In the genomic region with DNA sequence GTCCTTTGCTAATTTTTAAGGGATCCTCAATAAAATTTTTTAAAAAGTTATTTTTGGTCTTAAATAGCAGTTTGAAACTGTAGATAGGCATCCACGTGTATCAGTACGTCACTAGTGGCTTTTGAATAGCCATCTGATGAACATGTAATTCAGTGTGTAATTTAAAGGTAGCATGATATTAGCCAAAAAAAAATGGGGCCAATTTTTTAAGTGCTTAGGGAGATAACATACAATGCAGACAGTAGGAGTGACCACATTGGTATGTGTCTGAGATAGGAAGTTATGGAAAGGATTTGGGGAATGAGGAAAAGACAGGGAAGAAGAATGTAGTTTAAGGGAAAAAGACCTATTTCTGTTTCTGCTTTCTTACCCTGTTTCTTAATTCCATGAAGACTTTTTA, we compare ENCODE assay signal across 12 cellular contexts. TPM values are rescaled to one million over a fixed set of nuclear protein-coding genes. Genes with fewer than 3 reads are reported as not detected.
DNase-seq lines count a peak whose midpoint lies in the region; ATAC-seq and TF ChIP-seq lines count a peak whose summit lies in the region.
"Had no signal": no experiment of that assay in that cellular context is flagged by ENCODE, and none has a peak within 500 bp of the region (broad histone marks: within the 10 kb centered on the region; RNA-seq: fewer than 3 reads in every experiment).

No MANE protein-coding gene starts in this region.

- no peak overlapping the region for H2AK5ac ChIP-seq in trophoblast cell (ENCODE audit: low read length)
- H2AK5ac ChIP-seq in neuronal stem cell (ENCODE audit: low read depth, low read length), result no peak overlapping the region

- H4K8ac ChIP-seq in trophoblast cell (ENCODE audit: low read depth, low read length), result no peak overlapping the region
- no peak overlapping the region for H4K8ac ChIP-seq in neuronal stem cell (ENCODE audit: low read depth, low read length)

- H4K12ac ChIP-seq in trophoblast cell (ENCODE audit: low read depth, low read length), result no peak overlapping the region

- DNase-seq in CD1c-positive myeloid dendritic cell (ENCODE audit: extremely low spot score) (peak; percentile 7), RWPE1 (ENCODE audit: low spot score) (no peak), epithelial cell of prostate (ENCODE audit: low read depth, low spot score) (no peak), trophoblast cell (peak; percentile 20 to 85), neuronal stem cell (ENCODE audit: low spot score) (no peak), NCI-H2227 treated with DMSO at 0.1 percent for 48 hours (lab: John Stamatoyannopoulos, UW) (no peak), putamen (ENCODE audit: low spot score) (no peak)
- no peak for DNase-seq in activated CD8-positive, alpha-beta T cell treated with anti-CD3 and anti-CD28 coated beads for 36 hours
- DNase-seq: activated CD8-positive, alpha-beta memory T cell treated with anti-CD3 and anti-CD28 coated beads, Interleukin-2, amount 10 ng/mL, durations not matched to agents 7 days and 5 days; kidney; NCI-H774 had no signal

- no peak overlapping the region for H2BK15ac ChIP-seq in neuronal stem cell (ENCODE audit: low read length)

- no peaks in the 10 kb centered on the region for H3K27me3 Mint-ChIP-seq in activated CD8-positive, alpha-beta T cell treated with anti-CD3 and anti-CD28 coated beads for 36 hours
- H3K27me3 Mint-ChIP-seq: activated CD8-positive, alpha-beta memory T cell treated with anti-CD3 and anti-CD28 coated beads, Interleukin-2, amount 10 ng/mL, durations not matched to agents 7 days and 5 days; stimulated activated naive CD8-positive, alpha-beta T cell treated with anti-CD3 and anti-CD28 coated beads, Interleukin-15, Interleukin-2, amounts not matched to agents 100 ng/mL and 50 ng/mL, for 24 hours had no signal

- no peak overlapping the region for H3K18ac ChIP-seq in trophoblast cell (ENCODE audit: low read length)
- H3K18ac ChIP-seq in neuronal stem cell (ENCODE audit: low read length), result no peak overlapping the region

- H3K27ac ChIP-seq in RWPE1 (peak overlapping the region; percentile 100), epithelial cell of prostate (peak overlapping the region; percentile 95), trophoblast cell (ENCODE audit: low read depth, low read length) (peak overlapping the region; percentile 60), neuronal stem cell (replicated peaks; ENCODE audit: low read length) (no peak overlapping the region)

- H2BK120ac ChIP-seq in trophoblast cell (ENCODE audit: insufficient read depth, low read length, poor library complexity) (no peak overlapping the region), neuronal stem cell (ENCODE audit: low read depth, low read length) (no peak overlapping the region)

- H3K27me3 ChIP-seq in trophoblast cell (ENCODE audit: insufficient read depth, low read length) (no peaks in the 10 kb centered on the region), neuronal stem cell (ENCODE audit: control insufficient read depth in 3 of 3, insufficient read depth in 3 of 3, low read depth in 1 of 3, low read length in 3 of 3) (no peaks in the 10 kb centered on the region)

- no peaks in the 10 kb centered on the region for H3K9me3 Mint-ChIP-seq in activated CD8-positive, alpha-beta T cell treated with anti-CD3 and anti-CD28 coated beads for 36 hours
- H3K9me3 Mint-ChIP-seq: stimulated activated naive CD8-positive, alpha-beta T cell treated with anti-CD3 and anti-CD28 coated beads, Interleukin-15, Interleukin-2, amounts not matched to agents 100 ng/mL and 50 ng/mL, for 24 hours had no signal

- H3K36me3 ChIP-seq in trophoblast cell (ENCODE audit: control insufficient read depth in 1 of 2, insufficient read depth in 2 of 2, low read length in 2 of 2), result peaks cover 2 to 7% of the 10 kb centered on the region in 2 experiments
- H3K36me3 ChIP-seq in neuronal stem cell (replicated peaks in 1 of 2; ENCODE audit: control insufficient read depth in 2 of 2, insufficient read depth in 2 of 2, low read length in 2 of 2), result peaks cover 0 to 46% of the 10 kb centered on the region in 2 donors

- H3K79me1 ChIP-seq in trophoblast cell (ENCODE audit: low read length) (peaks cover 15% of the 10 kb centered on the region), neuronal stem cell (ENCODE audit: low read depth, low read length) (no peaks in the 10 kb centered on the region)

- intact Hi-C loops in activated CD8-positive, alpha-beta T cell treated with anti-CD3 and anti-CD28 coated beads for 36 hours (cut with micrococcal nuclease), result no loop called here

- CTCF ChIA-PET in RWPE1 (lab: Yijun Ruan, JAX), result interaction anchor here (0.6 kb wide), 1 partner anchor 251 kb away, joined by 3 read pairs; no protein-coding TSS in a partner anchor
- CTCF ChIA-PET in activated CD8-positive, alpha-beta T cell treated with anti-CD3 and anti-CD28 coated beads for 36 hours (lab: Charles Lee), result no interaction called here

- peaks cover 12% of the 10 kb centered on the region for H3K4me1 Mint-ChIP-seq in activated CD8-positive, alpha-beta T cell treated with anti-CD3 and anti-CD28 coated beads for 36 hours (ENCODE audit: low read depth)

- H2BK12ac ChIP-seq in trophoblast cell (ENCODE audit: low read length) (no peak overlapping the region), neuronal stem cell (ENCODE audit: low read length) (no peak overlapping the region)

- H3K9ac ChIP-seq in trophoblast cell (ENCODE audit: low read length), result no peak overlapping the region
- H3K9ac ChIP-seq in neuronal stem cell (ENCODE audit: low read depth, low read length, poor library complexity), result no peak overlapping the region

- H3K79me2 ChIP-seq in trophoblast cell (ENCODE audit: control insufficient read depth, insufficient read depth, low read length, poor library complexity), result peaks cover 11% of the 10 kb centered on the region

- H3K4me3 Mint-ChIP-seq in activated CD8-positive, alpha-beta T cell treated with anti-CD3 and anti-CD28 coated beads for 36 hours, result no peak overlapping the region

- H3K4me3 ChIP-seq in trophoblast cell (ENCODE audit: low read depth, low read length) (no peak overlapping the region), neuronal stem cell (ENCODE audit: low read length in 2 of 2) (no peak overlapping the region)

- no peak overlapping the region for H3K27ac Mint-ChIP-seq in activated CD8-positive, alpha-beta T cell treated with anti-CD3 and anti-CD28 coated beads for 36 hours

- H3K14ac ChIP-seq in trophoblast cell (ENCODE audit: low read length) (no peak overlapping the region), neuronal stem cell (ENCODE audit: low read length) (no peak overlapping the region)

- POLR2A ChIA-PET in RWPE1 (lab: Yijun Ruan, JAX; ENCODE audit: low non-redundant PET), result no interaction called here
- POLR2A ChIA-PET in activated CD8-positive, alpha-beta T cell treated with anti-CD3 and anti-CD28 coated beads for 36 hours (lab: Charles Lee), result no interaction called here

- H3K4me2 ChIP-seq in trophoblast cell (ENCODE audit: low read length), result no peak overlapping the region
- H3K4me2 ChIP-seq in neuronal stem cell (ENCODE audit: insufficient read depth, low read length, poor library complexity, severe bottlenecking), result no peak overlapping the region

- no peak overlapping the region for H3K23ac ChIP-seq in trophoblast cell (ENCODE audit: low read length)
- H3K23ac ChIP-seq in neuronal stem cell (ENCODE audit: low read depth, low read length, poor library complexity), result no peak overlapping the region

- peak overlapping the region; percentile 27 for H2BK5ac ChIP-seq in trophoblast cell (ENCODE audit: low read depth, low read length, poor library complexity)
- no peak overlapping the region for H2BK5ac ChIP-seq in neuronal stem cell (ENCODE audit: low read length)

- ATAC-seq in activated CD8-positive, alpha-beta T cell treated with anti-CD3 and anti-CD28 coated beads for 36 hours, result no peak
- ATAC-seq: activated CD8-positive, alpha-beta memory T cell treated with anti-CD3 and anti-CD28 coated beads, Interleukin-2, amount 10 ng/mL, durations not matched to agents 7 days and 5 days had no signal

- H3K4ac ChIP-seq in trophoblast cell (ENCODE audit: low read depth, low read length), result no peak overlapping the region
- H3K4ac ChIP-seq in neuronal stem cell (ENCODE audit: low read length), result no peak overlapping the region

- H2AFZ ChIP-seq in trophoblast cell (ENCODE audit: insufficient read depth, low read length, poor library complexity) (no peak overlapping the region), neuronal stem cell (ENCODE audit: low read length) (no peak overlapping the region)

- WGBS in trophoblast cell (ENCODE audit: extremely low coverage, insufficient coverage, insufficient read length), result no CpG with 5 or more reads among the region's 2 CpGs
- no CpG with 5 or more reads among the region's 2 CpGs for WGBS in neuronal stem cell (ENCODE audit: extremely low coverage in 2 of 2, insufficient read length in 2 of 2, insufficient replicate concordance in 1 of 2), 2 donors

- H3K9me3 ChIP-seq in trophoblast cell (ENCODE audit: insufficient read depth, low read depth, low read length), result no peaks in the 10 kb centered on the region
- no peaks in the 10 kb centered on the region for H3K9me3 ChIP-seq in neuronal stem cell (replicated peaks in 1 of 2; ENCODE audit: control insufficient read depth in 2 of 2, insufficient read depth in 1 of 2, low read depth in 1 of 2, low read length in 2 of 2)

- TF ChIP-seq CTCF in RWPE1 (conservative IDR thresholded peaks at IDR 0.05; ENCODE audit: low read depth), result no peak
- no peak for TF ChIP-seq CTCF in activated CD8-positive, alpha-beta T cell treated with anti-CD3 and anti-CD28 coated beads for 36 hours (IDR thresholded peaks at IDR 0.05)

- H4K91ac ChIP-seq in trophoblast cell (ENCODE audit: low read depth, low read length), result no peak overlapping the region
- H4K91ac ChIP-seq in neuronal stem cell (ENCODE audit: low read depth, low read length, poor library complexity), result no peak overlapping the region

- H3K36me3 Mint-ChIP-seq in activated CD8-positive, alpha-beta T cell treated with anti-CD3 and anti-CD28 coated beads for 36 hours (ENCODE audit: low read depth), result peaks cover 26% of the 10 kb centered on the region

- H3K4me1 ChIP-seq in trophoblast cell (ENCODE audit: control insufficient read depth in 1 of 2, insufficient read depth in 2 of 2, low read length in 2 of 2) (peaks cover 2 to 4% of the 10 kb centered on the region in 2 experiments), neuronal stem cell (ENCODE audit: control insufficient read depth in 2 of 2, insufficient read depth in 1 of 2, low read depth in 1 of 2, low read length in 2 of 2) (peaks cover 3 to 5% of the 10 kb centered on the region in 2 donors)

RNA-seq across cellular contexts. Expression of gene AP4E1, which starts 2.5 kb away (rescaled TPM):
- 5.0 and 5.4 TPM in 2 replicates for polyA plus RNA-seq in trophoblast cell (2013)
- polyA plus RNA-seq in neuronal stem cell (2013, experiment 1 of 2), result 3.5 TPM
- polyA plus RNA-seq in neuronal stem cell (2013, experiment 2 of 2), result 3.9 TPM
- total RNA-seq in activated CD8-positive, alpha-beta T cell treated with anti-CD3 and anti-CD28 coated beads for 36 hours, result 10 to 100 TPM; 16.6 TPM

Comparison
In these comparisons a context has a peak if more than half of its experiments do, and no peak if none do; other contexts are left out.
1. DNase-seq: peak in CD1c-positive myeloid dendritic cell (single experiment) and trophoblast cell (2 of 2); none in RWPE1 (single experiment), epithelial cell of prostate (single experiment), neuronal stem cell (single experiment), NCI-H2227 treated with DMSO at 0.1 percent for 48 hours (single experiment), putamen (single experiment) and activated CD8-positive, alpha-beta T cell treated with anti-CD3 and anti-CD28 coated beads for 36 hours (single experiment).